ENCODE assay signal across 14 cellular contexts in genomic region chr11:83744620-83745192, GRCh38.
A peak's percentile ranks its signal among the peaks of the same experiment; 100 is the strongest.
DNase-seq lines count a peak whose midpoint lies in the region; ATAC-seq and TF ChIP-seq lines count a peak whose summit lies in the region.
"Had no signal": no experiment of that assay in that cellular context is flagged by ENCODE, and none has a peak within 500 bp of the region (broad histone marks: within the 10 kb centered on the region; RNA-seq: fewer than 3 reads in every experiment).

No MANE protein-coding gene starts in this region.

- intact Hi-C loops in A673 (cut with micrococcal nuclease; ENCODE audit: unreplicated experiment): loop anchor here (5.0 kb wide), 1 partner anchor 587 kb away; the partner anchor contains the start of gene PCF11

- peaks cover 18% of the 10 kb centered on the region for H3K4me1 ChIP-seq in A673 (ENCODE audit: insufficient read depth, low read length, poor library complexity, severe bottlenecking)

- peak; percentile 32 for ATAC-seq in omental fat pad (ENCODE audit: low FRiP score)
- ATAC-seq: GM12878, HCT116 had no signal

- CTCF ChIA-PET in A673 (lab: Charles Lee): no interaction called here

- peak; percentile 72 for DNase-seq in NCI-H1105 treated with DMSO at 0.1 percent for 48 hours (lab: John Stamatoyannopoulos, UW)
- DNase-seq in NCI-H1105 (lab: John Stamatoyannopoulos, UW): no peak
- DNase-seq in A673 (ENCODE audit: low spot score): peak; percentile 48
- DNase-seq in epithelial cell of esophagus (ENCODE audit: low read depth): peak; percentile 30
- DNase-seq in omental fat pad (ENCODE audit: low spot score): no peak
- DNase-seq in NCI-H2081 (lab: John Stamatoyannopoulos, UW): no peak
- DNase-seq in NCI-H526 treated with DMSO at 0.1 percent for 48 hours (lab: John Stamatoyannopoulos, UW): no peak
- DNase-seq: 8988T; ACHN; CD4-positive, CD25-positive, alpha-beta regulatory T cell; DMS79 had no signal

- no TSS peak for BruUV-seq in A673 (replicated peaks; lab: Mats Ljungman, UMichigan)

- H3K4me3 ChIP-seq in A673 (ENCODE audit: low read depth, low read length, poor library complexity, severe bottlenecking) (no peak overlapping the region), epithelial cell of esophagus (ENCODE audit: low read length) (no peak overlapping the region)
- H3K4me3 ChIP-seq: BLaER1 treated with 17β-estradiol and CSF1 and Interleukin-3, amounts not matched to agents 10 nM and 100 nM; GM12878 had no signal

- H3K36me3 ChIP-seq in A673 (ENCODE audit: insufficient read depth, low read length, poor library complexity, severe bottlenecking): peaks cover 74% of the 10 kb centered on the region
- H3K36me3 ChIP-seq: BLaER1 treated with 17β-estradiol and CSF1 and Interleukin-3, amounts not matched to agents 10 nM and 100 nM had no signal

- H3K27me3 ChIP-seq in A673 (replicated peaks; ENCODE audit: insufficient read depth, low read depth, low read length, poor library complexity): no peaks in the 10 kb centered on the region
- H3K27me3 ChIP-seq: BLaER1 treated with 17β-estradiol and CSF1 and Interleukin-3, amounts not matched to agents 10 nM and 100 nM had no signal

- TF ChIP-seq CTCF in A673 (conservative IDR thresholded peaks at IDR 0.05; ENCODE audit: low read depth, low read length): no peak
- TF ChIP-seq CTCF in epithelial cell of esophagus (IDR thresholded peaks at IDR 0.05; ENCODE audit: insufficient read depth, low read depth, low read length, missing control alignments): no peak
- no peak for TF ChIP-seq CTCF in omental fat pad (IDR thresholded peaks at IDR 0.05)

- POLR2A ChIA-PET in A673 (lab: Charles Lee; ENCODE audit: low non-redundant PET): interaction anchor here (0.5 kb wide), 1 partner anchor 10 kb away, joined by 3 read pairs; no protein-coding TSS in a partner anchor

- H3K9me3 ChIP-seq in A673 (ENCODE audit: low read depth, low read length, poor library complexity, severe bottlenecking): peaks cover 36% of the 10 kb centered on the region

- peak overlapping the region; percentile 78 for H3K27ac ChIP-seq in A673 (ENCODE audit: low read depth, low read length, poor library complexity, severe bottlenecking)
- H3K27ac ChIP-seq: BLaER1 treated with 17β-estradiol and CSF1 and Interleukin-3, amounts not matched to agents 10 nM and 100 nM had no signal

Comparison
In these comparisons a context has a peak if more than half of its experiments do, and no peak if none do; other contexts are left out.
1. DNase-seq: peak in NCI-H1105 treated with DMSO at 0.1 percent for 48 hours (single experiment), A673 (single experiment) and epithelial cell of esophagus (single experiment); none in NCI-H1105 (single experiment), omental fat pad (single experiment), NCI-H2081 (0 of 2) and NCI-H526 treated with DMSO at 0.1 percent for 48 hours (single experiment).